1 cellular context compared by ENCODE assay signal in genomic region chr1:58035523-58035922, GRCh38.
TF ChIP-seq lines count a peak whose summit lies in the region.

No MANE protein-coding gene starts in this region.

TF ChIP-seq in GM23338, 12 proteins besides CTCF, POLR2A, EP300 and RAD21 (continued from another document):
- TF ChIP-seq REST (IDR thresholded peaks at IDR 0.05; ENCODE audit: unreplicated experiment), result no peak
- no peak for TF ChIP-seq STAT1 (IDR thresholded peaks at IDR 0.05; ENCODE audit: unreplicated experiment)
- no peak for TF ChIP-seq ZNF462 (CRISPR knock-in tag; IDR thresholded peaks at IDR 0.05)
- no peak for TF ChIP-seq ZNF114 (CRISPR knock-in tag; IDR thresholded peaks at IDR 0.05)
- TF ChIP-seq POLR2AphosphoS5 (IDR thresholded peaks at IDR 0.05; ENCODE audit: low read depth), result no peak
- TF ChIP-seq JUNB (IDR thresholded peaks at IDR 0.05; ENCODE audit: unreplicated experiment), result no peak
